18 cellular contexts compared by ENCODE assay signal in the genomic region with DNA sequence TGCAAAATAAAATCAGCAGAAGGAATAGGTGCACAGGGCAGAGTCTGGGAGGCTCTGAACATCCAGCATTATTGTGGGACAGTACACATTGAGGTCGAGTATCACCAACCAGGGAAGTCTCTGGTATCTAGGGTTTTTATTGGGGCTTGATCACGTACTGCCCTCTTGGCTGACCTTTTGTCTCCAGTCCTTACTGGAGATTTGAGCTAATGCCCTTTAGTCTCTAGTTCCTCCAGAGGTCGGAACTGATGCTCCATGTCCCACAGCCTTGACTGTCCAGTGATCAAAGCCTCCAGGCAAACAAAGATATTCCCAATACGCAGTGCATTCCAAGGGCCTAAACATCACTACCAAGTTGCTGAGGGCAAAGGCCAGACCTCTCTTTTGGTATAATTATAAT.
"Had no signal": no experiment of that assay in that cellular context is flagged by ENCODE, and none has a peak within 500 bp of the region (broad histone marks: within the 10 kb centered on the region; RNA-seq: fewer than 3 reads in every experiment).

No MANE protein-coding gene starts in this region.

- H3K4me3 ChIP-seq: body of pancreas, lung, prostate gland, suprapubic skin had no signal

- DNase-seq: activated CD4-positive, alpha-beta T cell treated with anti-CD3 and anti-CD28 coated beads for 4 hours; activated CD8-positive, alpha-beta memory T cell treated with anti-CD3 and anti-CD28 coated beads, Interleukin-2, amount 50 U/mL, for 4 hours; activated CD8-positive, alpha-beta T cell treated with anti-CD3 and anti-CD28 coated beads for 36 hours; activated naive CD4-positive, alpha-beta T cell treated with anti-CD3 and anti-CD28 coated beads for 36 hours; body of pancreas; hypothalamus; naive thymus-derived CD8-positive, alpha-beta T cell; nucleus accumbens; stimulated activated CD4-positive, alpha-beta T cell treated with anti-CD3 and anti-CD28 coated beads, Interleukin-2, amount 100 ng/mL, for 24 hours; stimulated activated naive CD4-positive, alpha-beta T cell treated with Interleukin-2 at 50 U/mL for 16 hours; T-helper 9 cell had no signal

- H3K27me3 Mint-ChIP-seq: activated CD8-positive, alpha-beta T cell treated with anti-CD3 and anti-CD28 coated beads for 36 hours; central memory CD8-positive, alpha-beta T cell; dendritic cell treated with granulocyte-macrophage colony-stimulating factor and Interleukin-4, amounts not matched to agents 40 ng/mL and 50 ng/mL, for 4 days; naive thymus-derived CD8-positive, alpha-beta T cell had no signal

- H3K9me3 Mint-ChIP-seq: activated CD8-positive, alpha-beta T cell treated with anti-CD3 and anti-CD28 coated beads for 36 hours; activated naive CD4-positive, alpha-beta T cell treated with anti-CD3 and anti-CD28 coated beads for 36 hours; central memory CD8-positive, alpha-beta T cell; dendritic cell treated with granulocyte-macrophage colony-stimulating factor and Interleukin-4, amounts not matched to agents 40 ng/mL and 50 ng/mL, for 4 days; naive thymus-derived CD8-positive, alpha-beta T cell had no signal

- H3K4me1 ChIP-seq: body of pancreas, prostate gland, suprapubic skin had no signal

- ATAC-seq: activated CD8-positive, alpha-beta T cell treated with anti-CD3 and anti-CD28 coated beads for 36 hours; body of pancreas; naive thymus-derived CD8-positive, alpha-beta T cell; sciatic nerve had no signal

- H3K36me3 ChIP-seq: prostate gland had no signal

- H3K9me3 ChIP-seq: body of pancreas, prostate gland, suprapubic skin had no signal

- H3K27me3 ChIP-seq: body of pancreas, suprapubic skin had no signal

- H3K27ac ChIP-seq: body of pancreas, prostate gland, suprapubic skin, VCaP had no signal

- H3K27ac Mint-ChIP-seq: activated CD8-positive, alpha-beta T cell treated with anti-CD3 and anti-CD28 coated beads for 36 hours; activated naive CD4-positive, alpha-beta T cell treated with anti-CD3 and anti-CD28 coated beads for 36 hours; dendritic cell treated with granulocyte-macrophage colony-stimulating factor and Interleukin-4, amounts not matched to agents 40 ng/mL and 50 ng/mL, for 4 days had no signal

- H3K4me3 Mint-ChIP-seq: activated CD8-positive, alpha-beta T cell treated with anti-CD3 and anti-CD28 coated beads for 36 hours; activated naive CD4-positive, alpha-beta T cell treated with anti-CD3 and anti-CD28 coated beads for 36 hours; central memory CD8-positive, alpha-beta T cell; dendritic cell treated with granulocyte-macrophage colony-stimulating factor and Interleukin-4, amounts not matched to agents 40 ng/mL and 50 ng/mL, for 4 days; naive thymus-derived CD8-positive, alpha-beta T cell had no signal
